2 cellular contexts compared by ENCODE assay signal in genomic region chr2:216932113-216932512, GRCh38.
A peak's percentile ranks its signal among the peaks of the same experiment; 100 is the strongest.
TF ChIP-seq lines count a peak whose summit lies in the region.

No MANE protein-coding gene starts in this region.

TF ChIP-seq in GM23338, 12 proteins besides CTCF, POLR2A, EP300 and RAD21 (continued from another document):
- TF ChIP-seq, protein P1, sequence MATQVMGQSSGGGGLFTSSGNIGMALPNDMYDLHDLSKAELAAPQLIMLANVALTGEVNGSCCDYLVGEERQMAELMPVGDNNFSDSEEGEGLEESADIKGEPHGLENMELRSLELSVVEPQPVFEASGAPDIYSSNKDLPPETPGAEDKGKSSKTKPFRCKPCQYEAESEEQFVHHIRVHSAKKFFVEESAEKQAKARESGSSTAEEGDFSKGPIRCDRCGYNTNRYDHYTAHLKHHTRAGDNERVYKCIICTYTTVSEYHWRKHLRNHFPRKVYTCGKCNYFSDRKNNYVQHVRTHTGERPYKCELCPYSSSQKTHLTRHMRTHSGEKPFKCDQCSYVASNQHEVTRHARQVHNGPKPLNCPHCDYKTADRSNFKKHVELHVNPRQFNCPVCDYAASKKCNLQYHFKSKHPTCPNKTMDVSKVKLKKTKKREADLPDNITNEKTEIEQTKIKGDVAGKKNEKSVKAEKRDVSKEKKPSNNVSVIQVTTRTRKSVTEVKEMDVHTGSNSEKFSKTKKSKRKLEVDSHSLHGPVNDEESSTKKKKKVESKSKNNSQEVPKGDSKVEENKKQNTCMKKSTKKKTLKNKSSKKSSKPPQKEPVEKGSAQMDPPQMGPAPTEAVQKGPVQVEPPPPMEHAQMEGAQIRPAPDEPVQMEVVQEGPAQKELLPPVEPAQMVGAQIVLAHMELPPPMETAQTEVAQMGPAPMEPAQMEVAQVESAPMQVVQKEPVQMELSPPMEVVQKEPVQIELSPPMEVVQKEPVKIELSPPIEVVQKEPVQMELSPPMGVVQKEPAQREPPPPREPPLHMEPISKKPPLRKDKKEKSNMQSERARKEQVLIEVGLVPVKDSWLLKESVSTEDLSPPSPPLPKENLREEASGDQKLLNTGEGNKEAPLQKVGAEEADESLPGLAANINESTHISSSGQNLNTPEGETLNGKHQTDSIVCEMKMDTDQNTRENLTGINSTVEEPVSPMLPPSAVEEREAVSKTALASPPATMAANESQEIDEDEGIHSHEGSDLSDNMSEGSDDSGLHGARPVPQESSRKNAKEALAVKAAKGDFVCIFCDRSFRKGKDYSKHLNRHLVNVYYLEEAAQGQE (IDR thresholded peaks at IDR 0.05; ENCODE audit: unreplicated experiment), result no peak
- TF ChIP-seq STAT1 (IDR thresholded peaks at IDR 0.05; ENCODE audit: unreplicated experiment) (no peak), ZNF114 (CRISPR knock-in tag; IDR thresholded peaks at IDR 0.05) (no peak)

TF ChIP-seq in H1, 55 proteins besides CTCF, POLR2A, EP300 and RAD21 (continued from another document):
- TF ChIP-seq SAP30 (IDR thresholded peaks at IDR 0.05; ENCODE audit: insufficient read depth, insufficient replicate concordance, low read length), result no peak
- TF ChIP-seq TAF7 (optimal IDR thresholded peaks at IDR 0.05; ENCODE audit: borderline replicate concordance, low read depth, low read length), result peak; percentile 100
- no peak for TF ChIP-seq BACH1 (IDR thresholded peaks at IDR 0.05; ENCODE audit: low read length)
- no peak for TF ChIP-seq SP2 (IDR thresholded peaks at IDR 0.05; ENCODE audit: low read length)
- peak; percentile 93 for TF ChIP-seq POLR2AphosphoS5 (IDR thresholded peaks at IDR 0.05; ENCODE audit: low read depth, low read length)
- TF ChIP-seq SP1 (IDR thresholded peaks at IDR 0.05; ENCODE audit: low read depth, low read length), result peak; percentile 15; the same call in 1 of the 2 replicates
- TF ChIP-seq NANOG (IDR thresholded peaks at IDR 0.05; ENCODE audit: insufficient read depth, low read depth, low read length, poor library complexity, severe bottlenecking), result no peak
- peak; percentile 82 for TF ChIP-seq GTF2F1 (IDR thresholded peaks at IDR 0.05; ENCODE audit: borderline replicate concordance, low read depth, low read length)
- TF ChIP-seq TBP (IDR thresholded peaks at IDR 0.05; ENCODE audit: low read depth, low read length), result peak; percentile 92
- no peak for TF ChIP-seq PHF8 (conservative IDR thresholded peaks at IDR 0.05; ENCODE audit: low read depth, low read length)
- TF ChIP-seq, protein P2, sequence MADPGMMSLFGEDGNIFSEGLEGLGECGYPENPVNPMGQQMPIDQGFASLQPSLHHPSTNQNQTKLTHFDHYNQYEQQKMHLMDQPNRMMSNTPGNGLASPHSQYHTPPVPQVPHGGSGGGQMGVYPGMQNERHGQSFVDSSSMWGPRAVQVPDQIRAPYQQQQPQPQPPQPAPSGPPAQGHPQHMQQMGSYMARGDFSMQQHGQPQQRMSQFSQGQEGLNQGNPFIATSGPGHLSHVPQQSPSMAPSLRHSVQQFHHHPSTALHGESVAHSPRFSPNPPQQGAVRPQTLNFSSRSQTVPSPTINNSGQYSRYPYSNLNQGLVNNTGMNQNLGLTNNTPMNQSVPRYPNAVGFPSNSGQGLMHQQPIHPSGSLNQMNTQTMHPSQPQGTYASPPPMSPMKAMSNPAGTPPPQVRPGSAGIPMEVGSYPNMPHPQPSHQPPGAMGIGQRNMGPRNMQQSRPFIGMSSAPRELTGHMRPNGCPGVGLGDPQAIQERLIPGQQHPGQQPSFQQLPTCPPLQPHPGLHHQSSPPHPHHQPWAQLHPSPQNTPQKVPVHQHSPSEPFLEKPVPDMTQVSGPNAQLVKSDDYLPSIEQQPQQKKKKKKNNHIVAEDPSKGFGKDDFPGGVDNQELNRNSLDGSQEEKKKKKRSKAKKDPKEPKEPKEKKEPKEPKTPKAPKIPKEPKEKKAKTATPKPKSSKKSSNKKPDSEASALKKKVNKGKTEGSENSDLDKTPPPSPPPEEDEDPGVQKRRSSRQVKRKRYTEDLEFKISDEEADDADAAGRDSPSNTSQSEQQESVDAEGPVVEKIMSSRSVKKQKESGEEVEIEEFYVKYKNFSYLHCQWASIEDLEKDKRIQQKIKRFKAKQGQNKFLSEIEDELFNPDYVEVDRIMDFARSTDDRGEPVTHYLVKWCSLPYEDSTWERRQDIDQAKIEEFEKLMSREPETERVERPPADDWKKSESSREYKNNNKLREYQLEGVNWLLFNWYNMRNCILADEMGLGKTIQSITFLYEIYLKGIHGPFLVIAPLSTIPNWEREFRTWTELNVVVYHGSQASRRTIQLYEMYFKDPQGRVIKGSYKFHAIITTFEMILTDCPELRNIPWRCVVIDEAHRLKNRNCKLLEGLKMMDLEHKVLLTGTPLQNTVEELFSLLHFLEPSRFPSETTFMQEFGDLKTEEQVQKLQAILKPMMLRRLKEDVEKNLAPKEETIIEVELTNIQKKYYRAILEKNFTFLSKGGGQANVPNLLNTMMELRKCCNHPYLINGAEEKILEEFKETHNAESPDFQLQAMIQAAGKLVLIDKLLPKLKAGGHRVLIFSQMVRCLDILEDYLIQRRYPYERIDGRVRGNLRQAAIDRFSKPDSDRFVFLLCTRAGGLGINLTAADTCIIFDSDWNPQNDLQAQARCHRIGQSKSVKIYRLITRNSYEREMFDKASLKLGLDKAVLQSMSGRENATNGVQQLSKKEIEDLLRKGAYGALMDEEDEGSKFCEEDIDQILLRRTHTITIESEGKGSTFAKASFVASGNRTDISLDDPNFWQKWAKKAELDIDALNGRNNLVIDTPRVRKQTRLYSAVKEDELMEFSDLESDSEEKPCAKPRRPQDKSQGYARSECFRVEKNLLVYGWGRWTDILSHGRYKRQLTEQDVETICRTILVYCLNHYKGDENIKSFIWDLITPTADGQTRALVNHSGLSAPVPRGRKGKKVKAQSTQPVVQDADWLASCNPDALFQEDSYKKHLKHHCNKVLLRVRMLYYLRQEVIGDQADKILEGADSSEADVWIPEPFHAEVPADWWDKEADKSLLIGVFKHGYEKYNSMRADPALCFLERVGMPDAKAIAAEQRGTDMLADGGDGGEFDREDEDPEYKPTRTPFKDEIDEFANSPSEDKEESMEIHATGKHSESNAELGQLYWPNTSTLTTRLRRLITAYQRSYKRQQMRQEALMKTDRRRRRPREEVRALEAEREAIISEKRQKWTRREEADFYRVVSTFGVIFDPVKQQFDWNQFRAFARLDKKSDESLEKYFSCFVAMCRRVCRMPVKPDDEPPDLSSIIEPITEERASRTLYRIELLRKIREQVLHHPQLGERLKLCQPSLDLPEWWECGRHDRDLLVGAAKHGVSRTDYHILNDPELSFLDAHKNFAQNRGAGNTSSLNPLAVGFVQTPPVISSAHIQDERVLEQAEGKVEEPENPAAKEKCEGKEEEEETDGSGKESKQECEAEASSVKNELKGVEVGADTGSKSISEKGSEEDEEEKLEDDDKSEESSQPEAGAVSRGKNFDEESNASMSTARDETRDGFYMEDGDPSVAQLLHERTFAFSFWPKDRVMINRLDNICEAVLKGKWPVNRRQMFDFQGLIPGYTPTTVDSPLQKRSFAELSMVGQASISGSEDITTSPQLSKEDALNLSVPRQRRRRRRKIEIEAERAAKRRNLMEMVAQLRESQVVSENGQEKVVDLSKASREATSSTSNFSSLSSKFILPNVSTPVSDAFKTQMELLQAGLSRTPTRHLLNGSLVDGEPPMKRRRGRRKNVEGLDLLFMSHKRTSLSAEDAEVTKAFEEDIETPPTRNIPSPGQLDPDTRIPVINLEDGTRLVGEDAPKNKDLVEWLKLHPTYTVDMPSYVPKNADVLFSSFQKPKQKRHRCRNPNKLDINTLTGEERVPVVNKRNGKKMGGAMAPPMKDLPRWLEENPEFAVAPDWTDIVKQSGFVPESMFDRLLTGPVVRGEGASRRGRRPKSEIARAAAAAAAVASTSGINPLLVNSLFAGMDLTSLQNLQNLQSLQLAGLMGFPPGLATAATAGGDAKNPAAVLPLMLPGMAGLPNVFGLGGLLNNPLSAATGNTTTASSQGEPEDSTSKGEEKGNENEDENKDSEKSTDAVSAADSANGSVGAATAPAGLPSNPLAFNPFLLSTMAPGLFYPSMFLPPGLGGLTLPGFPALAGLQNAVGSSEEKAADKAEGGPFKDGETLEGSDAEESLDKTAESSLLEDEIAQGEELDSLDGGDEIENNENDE (IDR thresholded peaks at IDR 0.05; ENCODE audit: insufficient replicate concordance, low read length), result no peak
- TF ChIP-seq BRCA1 (IDR thresholded peaks at IDR 0.05; ENCODE audit: low read depth, low read length), result no peak
- TF ChIP-seq, protein P3, sequence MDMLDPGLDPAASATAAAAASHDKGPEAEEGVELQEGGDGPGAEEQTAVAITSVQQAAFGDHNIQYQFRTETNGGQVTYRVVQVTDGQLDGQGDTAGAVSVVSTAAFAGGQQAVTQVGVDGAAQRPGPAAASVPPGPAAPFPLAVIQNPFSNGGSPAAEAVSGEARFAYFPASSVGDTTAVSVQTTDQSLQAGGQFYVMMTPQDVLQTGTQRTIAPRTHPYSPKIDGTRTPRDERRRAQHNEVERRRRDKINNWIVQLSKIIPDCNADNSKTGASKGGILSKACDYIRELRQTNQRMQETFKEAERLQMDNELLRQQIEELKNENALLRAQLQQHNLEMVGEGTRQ (IDR thresholded peaks at IDR 0.05; ENCODE audit: low read length), result no peak
